In genomic region chr1:116875946-116876345, GRCh38 we compare ENCODE assay signal across 1 cellular context. TPM values are rescaled to one million over a fixed set of nuclear protein-coding genes. Genes with fewer than 3 reads are reported as not detected.
"Had no signal": no experiment of that assay in that cellular context is flagged by ENCODE, and none has a peak within 500 bp of the region (broad histone marks: within the 10 kb centered on the region; RNA-seq: fewer than 3 reads in every experiment).

No MANE protein-coding gene starts in this region.

RNA-seq across cellular contexts. Expression of gene PTGFRN, which starts 33.8 kb away (rescaled TPM):
- total RNA-seq: OCI-LY7 had no signal
